ENCODE assay signal across 7 cellular contexts in genomic region chr19:44587863-44588752, GRCh38. TPM values are rescaled to one million over a fixed set of nuclear protein-coding genes. Genes with fewer than 3 reads are reported as not detected.
DNase-seq lines count a peak whose midpoint lies in the region; ATAC-seq and TF ChIP-seq lines count a peak whose summit lies in the region.

No MANE protein-coding gene starts in this region.

- no peak for TF ChIP-seq POLR2A in transverse colon (IDR thresholded peaks at IDR 0.05)

- H3K36me3 Mint-ChIP-seq in GM23338 (ENCODE audit: low read depth): peaks cover 8% of the 10 kb centered on the region; the same call in 1 of the 3 replicates

- H2AFZ ChIP-seq in GM23338: 0 out of 2 replicates have a peak overlapping the region, but pooled peaks have one; percentile 38

- WGBS in transverse colon (ENCODE audit: low coverage in 1 of 2), 2 donors: 75 to 100% methylated on average over 1 to 2 of the region's 2 CpGs

- intact Hi-C loops in transverse colon (cut with DNase I; ENCODE audit: low total_unique reads): no loop called here

- H3K4me3 ChIP-seq in GM23338: no peak overlapping the region
- H3K4me3 ChIP-seq in choroid plexus epithelial cell (ENCODE audit: low read depth, low read length): no peak overlapping the region
- H3K4me3 ChIP-seq in retinal pigment epithelial cell (ENCODE audit: low read length): peak overlapping the region; percentile 35
- no peak overlapping the region for H3K4me3 ChIP-seq in transverse colon

- no peaks in the 10 kb centered on the region for H3K79me2 ChIP-seq in GM23338 (replicated peaks; ENCODE audit: insufficient read depth)

- H3K27ac ChIP-seq in GM23338 (ENCODE audit: low read depth) (no peak overlapping the region), transverse colon (no peak overlapping the region)

- H3K9me3 Mint-ChIP-seq in GM23338: peaks cover 19% of the 10 kb centered on the region; the same call in 2 of the 3 replicates

- no peaks in the 10 kb centered on the region for H3K9me3 ChIP-seq in transverse colon

- H3K4me2 ChIP-seq in GM23338: no peak overlapping the region

- ATAC-seq in GM23338: no peak

- peaks cover 4% of the 10 kb centered on the region for H3K27me3 Mint-ChIP-seq in GM23338 (ENCODE audit: insufficient read depth, low read depth, poor library complexity)

- H3K9me2 ChIP-seq in GM23338 (ENCODE audit: insufficient read depth): peaks cover 6% of the 10 kb centered on the region; the same call in 1 of the 2 replicates

- TF ChIP-seq EP300 in transverse colon (IDR thresholded peaks at IDR 0.05; ENCODE audit: low read depth): no peak

- TF ChIP-seq CTCF in GM23338 (conservative IDR thresholded peaks at IDR 0.05; ENCODE audit: low read depth in 2 of 2): peak in 1 of 2 experiments; percentile 26; a peak in 2 of 4 replicates
- TF ChIP-seq CTCF in choroid plexus epithelial cell (conservative IDR thresholded peaks at IDR 0.05; ENCODE audit: low read depth, low read length): peak; percentile 53
- TF ChIP-seq CTCF in retinal pigment epithelial cell (conservative IDR thresholded peaks at IDR 0.05; ENCODE audit: low read depth, low read length): peak; percentile 48
- no peak for TF ChIP-seq CTCF in transverse colon (IDR thresholded peaks at IDR 0.05)

- no peaks in the 10 kb centered on the region for H3F3A ChIP-seq in GM23338 (replicated peaks; ENCODE audit: low read depth)

- no peak for DNase-seq in GM23338 (ENCODE audit: low spot score)
- peak; percentile 28 for DNase-seq in NOMO-1 treated with dmso at 0.1 percent for 144 hours (lab: John Stamatoyannopoulos, UW; ENCODE audit: unreplicated experiment)
- DNase-seq in choroid plexus epithelial cell (ENCODE audit: low read depth): peak; percentile 93
- peak; percentile 86 for DNase-seq in retinal pigment epithelial cell (ENCODE audit: low read depth)
- DNase-seq in ecto neural progenitor cell (ENCODE audit: low spot score): no peak
- no peak for DNase-seq in transverse colon
- DNase-seq in islet precursor cell: no peak

- peaks cover 5% of the 10 kb centered on the region; the same call in 2 of the 3 replicates for H3K4me1 Mint-ChIP-seq in GM23338

- H3K27me3 ChIP-seq in GM23338 (ENCODE audit: insufficient read depth) (no peaks in the 10 kb centered on the region), transverse colon (peaks cover 8% of the 10 kb centered on the region)

- H3K36me3 ChIP-seq in GM23338 (ENCODE audit: insufficient read depth) (no peaks in the 10 kb centered on the region), transverse colon (no peaks in the 10 kb centered on the region)

- H3K4me3 Mint-ChIP-seq in GM23338: no peak overlapping the region

- peak overlapping the region; percentile 4; the same call in 1 of the 2 replicates for H3K27ac Mint-ChIP-seq in GM23338

- H4K20me1 ChIP-seq in GM23338 (replicated peaks; ENCODE audit: insufficient read depth): no peaks in the 10 kb centered on the region

- in situ Hi-C loops in transverse colon (cut with MboI; ENCODE audit: low pct_ligation_motif_present in 1 of 4, low pct_unique_long_range_greater_than_20kb in 1 of 4, low sequenced_read_pairs in 3 of 4): loop anchor here in 1 of 4 donors (25.0 kb wide), 1 partner anchor 199 kb away; the partner anchor contains the start of gene CBLC

- no peaks in the 10 kb centered on the region; the same call in 1 of the 2 replicates for H3K4me1 ChIP-seq in GM23338 (ENCODE audit: insufficient read depth)
- H3K4me1 ChIP-seq in transverse colon: no peaks in the 10 kb centered on the region

TF ChIP-seq in GM23338, 12 proteins besides CTCF, POLR2A, EP300 and RAD21 (continues in another document):
- TF ChIP-seq JUNB (IDR thresholded peaks at IDR 0.05; ENCODE audit: unreplicated experiment): no peak
- TF ChIP-seq ZNF114 (CRISPR knock-in tag; IDR thresholded peaks at IDR 0.05): no peak
- no peak for TF ChIP-seq EZH2phosphoT487 (IDR thresholded peaks at IDR 0.05; ENCODE audit: unreplicated experiment)
- no peak for TF ChIP-seq EZH2 (IDR thresholded peaks at IDR 0.05; ENCODE audit: low read depth, unreplicated experiment)
- TF ChIP-seq, protein P1, sequence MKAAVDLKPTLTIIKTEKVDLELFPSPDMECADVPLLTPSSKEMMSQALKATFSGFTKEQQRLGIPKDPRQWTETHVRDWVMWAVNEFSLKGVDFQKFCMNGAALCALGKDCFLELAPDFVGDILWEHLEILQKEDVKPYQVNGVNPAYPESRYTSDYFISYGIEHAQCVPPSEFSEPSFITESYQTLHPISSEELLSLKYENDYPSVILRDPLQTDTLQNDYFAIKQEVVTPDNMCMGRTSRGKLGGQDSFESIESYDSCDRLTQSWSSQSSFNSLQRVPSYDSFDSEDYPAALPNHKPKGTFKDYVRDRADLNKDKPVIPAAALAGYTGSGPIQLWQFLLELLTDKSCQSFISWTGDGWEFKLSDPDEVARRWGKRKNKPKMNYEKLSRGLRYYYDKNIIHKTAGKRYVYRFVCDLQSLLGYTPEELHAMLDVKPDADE (IDR thresholded peaks at IDR 0.05): no peak
- no peak for TF ChIP-seq NANOG (IDR thresholded peaks at IDR 0.05; ENCODE audit: borderline replicate concordance)
- no peak for TF ChIP-seq CREB1 (CRISPR knock-in tag; IDR thresholded peaks at IDR 0.05; ENCODE audit: low read depth)
- TF ChIP-seq STAT1 (IDR thresholded peaks at IDR 0.05; ENCODE audit: unreplicated experiment): no peak
- TF ChIP-seq, protein P2, sequence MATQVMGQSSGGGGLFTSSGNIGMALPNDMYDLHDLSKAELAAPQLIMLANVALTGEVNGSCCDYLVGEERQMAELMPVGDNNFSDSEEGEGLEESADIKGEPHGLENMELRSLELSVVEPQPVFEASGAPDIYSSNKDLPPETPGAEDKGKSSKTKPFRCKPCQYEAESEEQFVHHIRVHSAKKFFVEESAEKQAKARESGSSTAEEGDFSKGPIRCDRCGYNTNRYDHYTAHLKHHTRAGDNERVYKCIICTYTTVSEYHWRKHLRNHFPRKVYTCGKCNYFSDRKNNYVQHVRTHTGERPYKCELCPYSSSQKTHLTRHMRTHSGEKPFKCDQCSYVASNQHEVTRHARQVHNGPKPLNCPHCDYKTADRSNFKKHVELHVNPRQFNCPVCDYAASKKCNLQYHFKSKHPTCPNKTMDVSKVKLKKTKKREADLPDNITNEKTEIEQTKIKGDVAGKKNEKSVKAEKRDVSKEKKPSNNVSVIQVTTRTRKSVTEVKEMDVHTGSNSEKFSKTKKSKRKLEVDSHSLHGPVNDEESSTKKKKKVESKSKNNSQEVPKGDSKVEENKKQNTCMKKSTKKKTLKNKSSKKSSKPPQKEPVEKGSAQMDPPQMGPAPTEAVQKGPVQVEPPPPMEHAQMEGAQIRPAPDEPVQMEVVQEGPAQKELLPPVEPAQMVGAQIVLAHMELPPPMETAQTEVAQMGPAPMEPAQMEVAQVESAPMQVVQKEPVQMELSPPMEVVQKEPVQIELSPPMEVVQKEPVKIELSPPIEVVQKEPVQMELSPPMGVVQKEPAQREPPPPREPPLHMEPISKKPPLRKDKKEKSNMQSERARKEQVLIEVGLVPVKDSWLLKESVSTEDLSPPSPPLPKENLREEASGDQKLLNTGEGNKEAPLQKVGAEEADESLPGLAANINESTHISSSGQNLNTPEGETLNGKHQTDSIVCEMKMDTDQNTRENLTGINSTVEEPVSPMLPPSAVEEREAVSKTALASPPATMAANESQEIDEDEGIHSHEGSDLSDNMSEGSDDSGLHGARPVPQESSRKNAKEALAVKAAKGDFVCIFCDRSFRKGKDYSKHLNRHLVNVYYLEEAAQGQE (IDR thresholded peaks at IDR 0.05; ENCODE audit: unreplicated experiment): no peak
- TF ChIP-seq POLR2AphosphoS5 (IDR thresholded peaks at IDR 0.05; ENCODE audit: low read depth): no peak
- TF ChIP-seq ZNF331 (CRISPR knock-in tag; IDR thresholded peaks at IDR 0.05; ENCODE audit: low read depth): no peak

RNA-seq across cellular contexts. Expression of gene IGSF23, which starts 25.3 kb away (rescaled TPM):
- total RNA-seq in GM23338 (2014; rRNA removed; shearing (Covaris generic)): not detected in 2 replicates
- polyA plus RNA-seq in GM23338 (2016; fragmentation: Nextera tagmentation; extraction: Ambion mirVana): not detected in 2 replicates
- total RNA-seq in transverse colon: not detected

RNA-seq across cellular contexts. Expression of gene PVR, which starts 55.6 kb away (rescaled TPM):
- 15.0 and 19.0 TPM in 2 replicates for total RNA-seq in GM23338 (2014; rRNA removed; shearing (Covaris generic))
- 3.6 and 4.8 TPM in 2 replicates for polyA plus RNA-seq in GM23338 (2016; fragmentation: Nextera tagmentation; extraction: Ambion mirVana)
- total RNA-seq in transverse colon: 10 to 100 TPM; 26.2 to 49.0 (median 33.3) TPM

RNA-seq across cellular contexts. Expression of gene CEACAM20, which starts 58.6 kb away (rescaled TPM):
- total RNA-seq in GM23338 (2014; rRNA removed; shearing (Covaris generic)): not detected in 2 replicates
- polyA plus RNA-seq in GM23338 (2016; fragmentation: Nextera tagmentation; extraction: Ambion mirVana): not detected in 2 replicates
- under 1 TPM in 2 of 4 donors, not detected in 2; 0.48 to 0.68 TPM for total RNA-seq in transverse colon

Comparison
In these comparisons a context has a peak if more than half of its experiments do, and no peak if none do; other contexts are left out.
1. DNase-seq: peak in NOMO-1 treated with dmso at 0.1 percent for 144 hours (single experiment), choroid plexus epithelial cell (single experiment) and retinal pigment epithelial cell (single experiment); none in GM23338 (single experiment), ecto neural progenitor cell (single experiment), transverse colon (single experiment) and islet precursor cell (single experiment).
2. CTCF ChIP-seq: peak in choroid plexus epithelial cell (single experiment) and retinal pigment epithelial cell (single experiment); none in transverse colon (0 of 5).